In genomic region chr1:27521336-27522147, GRCh38 we compare ENCODE assay signal across 8 cellular contexts. TPM values are rescaled to one million over a fixed set of nuclear protein-coding genes. Genes with fewer than 3 reads are reported as not detected.
A peak's percentile ranks its signal among the peaks of the same experiment; 100 is the strongest.
DNase-seq lines count a peak whose midpoint lies in the region; ATAC-seq and TF ChIP-seq lines count a peak whose summit lies in the region.

No MANE protein-coding gene starts in this region.

- no peaks in the 10 kb centered on the region for H3K9me3 Mint-ChIP-seq in chondrocyte (ENCODE audit: low read depth)

- no peaks in the 10 kb centered on the region for H3K27me3 Mint-ChIP-seq in chondrocyte (ENCODE audit: low read depth)

- H3K36me3 Mint-ChIP-seq in chondrocyte (ENCODE audit: low read depth) = no peaks in the 10 kb centered on the region

- H3K4me1 Mint-ChIP-seq in chondrocyte (ENCODE audit: low read depth) = peaks cover 79% of the 10 kb centered on the region

- peak; percentile 49 for DNase-seq in stimulated activated CD4-positive, alpha-beta T cell treated with anti-CD3 and anti-CD28 coated beads, Interleukin-12 subunit alpha, Interleukin-12 subunit beta, amount 100 ng/mL, for 4 hours
- DNase-seq in stimulated activated CD4-positive, alpha-beta T cell treated with anti-CD3 and anti-CD28 coated beads, Interleukin-2, amount 100 ng/mL, for 48 hours = no peak
- DNase-seq in chondrocyte (ENCODE audit: low spot score) (no peak), nucleus accumbens (lab: John Stamatoyannopoulos, UW) (peak in 44 of 56 donors; percentile 16 to 73 (median 42))

- TF ChIP-seq CTCF in chondrocyte (IDR thresholded peaks at IDR 0.05) = no peak

- H3K27ac Mint-ChIP-seq in chondrocyte (ENCODE audit: unreplicated experiment) = peak overlapping the region; percentile 38

- ATAC-seq in HG02798 (IDR thresholded peaks at IDR 0.05; ENCODE audit: poor library complexity, unreplicated experiment) (no peak), GM21367 (IDR thresholded peaks at IDR 0.05; ENCODE audit: unreplicated experiment) (no peak), HG03460 (IDR thresholded peaks at IDR 0.05; ENCODE audit: unreplicated experiment) (no peak), HG03280 (IDR thresholded peaks at IDR 0.05; ENCODE audit: unreplicated experiment) (no peak)

- no peak overlapping the region for H3K4me3 Mint-ChIP-seq in chondrocyte (ENCODE audit: unreplicated experiment)

RNA-seq across cellular contexts. Expression of gene WASF2, which starts 31.6 kb away (rescaled TPM):
- total RNA-seq in chondrocyte = 114 to 136 TPM (median 128 TPM) in 3 replicates

Comparison
In these comparisons a context has a peak if more than half of its experiments do, and no peak if none do; other contexts are left out.
1. DNase-seq: peak in stimulated activated CD4-positive, alpha-beta T cell treated with anti-CD3 and anti-CD28 coated beads, Interleukin-12 subunit alpha, Interleukin-12 subunit beta, amount 100 ng/mL, for 4 hours (single experiment) and nucleus accumbens (44 of 56); none in stimulated activated CD4-positive, alpha-beta T cell treated with anti-CD3 and anti-CD28 coated beads, Interleukin-2, amount 100 ng/mL, for 48 hours (0 of 2) and chondrocyte (single experiment).